8 cellular contexts compared by ENCODE assay signal in genomic region chr7:76340617-76341131, GRCh38. TPM values are rescaled to one million over a fixed set of nuclear protein-coding genes. Genes with fewer than 3 reads are reported as not detected.
DNase-seq lines count a peak whose midpoint lies in the region; ATAC-seq and TF ChIP-seq lines count a peak whose summit lies in the region.

No MANE protein-coding gene starts in this region.

- peaks cover 100% of the 10 kb centered on the region for H3K79me2 ChIP-seq in mammary epithelial cell (ENCODE audit: insufficient read depth, low read length)

- H3K27ac ChIP-seq in mammary epithelial cell (ENCODE audit: insufficient read depth, low read depth, low read length): no peak overlapping the region
- H3K27ac ChIP-seq in adrenal gland: peak overlapping the region in 4 of 5 donors; percentile 60 to 85 (median 77)
- H3K27ac ChIP-seq in right atrium auricular region: peak overlapping the region; percentile 70 to 74
- H3K27ac ChIP-seq in vagina: peak overlapping the region; percentile 67
- no peak overlapping the region for H3K27ac ChIP-seq in suprapubic skin

- no peak overlapping the region for H3K4me3 ChIP-seq in mammary epithelial cell (replicated peaks in 1 of 3; ENCODE audit: insufficient read depth in 1 of 3, low read depth in 2 of 3, low read length in 3 of 3)
- H3K4me3 ChIP-seq in adrenal gland: no peak overlapping the region
- H3K4me3 ChIP-seq in right atrium auricular region: no peak overlapping the region
- no peak overlapping the region for H3K4me3 ChIP-seq in vagina
- no peak overlapping the region for H3K4me3 ChIP-seq in suprapubic skin

- CTCF ChIA-PET in MCF 10A (lab: Yijun Ruan, JAX): interaction anchor here (1.2 to 1.7 kb wide), 2 partner anchors 10 to 23 kb away, joined by 3 to 4 read pairs; no protein-coding TSS in a partner anchor
- CTCF ChIA-PET in mammary epithelial cell (lab: Charles Lee; ENCODE audit: low non-redundant PET): no interaction called here

- no peaks in the 10 kb centered on the region for H3K27me3 ChIP-seq in mammary epithelial cell (ENCODE audit: insufficient read depth, low read length)
- H3K27me3 ChIP-seq in adrenal gland: no peaks in the 10 kb centered on the region
- no peaks in the 10 kb centered on the region for H3K27me3 ChIP-seq in right atrium auricular region
- H3K27me3 ChIP-seq in vagina: no peaks in the 10 kb centered on the region
- no peaks in the 10 kb centered on the region for H3K27me3 ChIP-seq in suprapubic skin

- peaks cover 31% of the 10 kb centered on the region for H4K20me1 ChIP-seq in mammary epithelial cell (ENCODE audit: insufficient read depth, low read length)

- TF ChIP-seq CTCF in MCF 10A (IDR thresholded peaks at IDR 0.05; ENCODE audit: unreplicated experiment) (no peak), mammary epithelial cell (conservative IDR thresholded peaks at IDR 0.05 in 1 of 2, IDR thresholded peaks at IDR 0.05 in 1 of 2; ENCODE audit: extremely low read depth in 1 of 2, insufficient read depth in 1 of 2, low read depth in 1 of 2, low read length in 2 of 2) (no peak), adrenal gland (IDR thresholded peaks at IDR 0.05) (no peak), right atrium auricular region (IDR thresholded peaks at IDR 0.05) (no peak), vagina (IDR thresholded peaks at IDR 0.05) (no peak), suprapubic skin (IDR thresholded peaks at IDR 0.05) (no peak)

- dilution Hi-C loops in mammary epithelial cell (cut with HindIII; ENCODE audit: low sequenced_read_pairs): no loop called here

- DNase-seq in MCF 10A (ENCODE audit: unreplicated experiment): peak; percentile 40
- DNase-seq in mammary epithelial cell: no peak
- DNase-seq in adrenal gland: peak in 1 of 7 donors; percentile 55
- DNase-seq in right atrium auricular region (ENCODE audit: low spot score): no peak
- DNase-seq in vagina (ENCODE audit: extremely low spot score in 2 of 2): no peak
- no peak for DNase-seq in suprapubic skin (ENCODE audit: low spot score in 2 of 2)
- no peak for DNase-seq in NK-92 (lab: John Stamatoyannopoulos, UW; ENCODE audit: unreplicated experiment)

- no peak overlapping the region for H3K4me3 Mint-ChIP-seq in MCF 10A (ENCODE audit: unreplicated experiment)

- no peaks in the 10 kb centered on the region for H3K27me3 Mint-ChIP-seq in MCF 10A (ENCODE audit: insufficient read depth, unreplicated experiment)

- H3K4me1 Mint-ChIP-seq in MCF 10A (ENCODE audit: insufficient read depth, unreplicated experiment): peaks cover 60% of the 10 kb centered on the region

- no peak overlapping the region for H3K4me2 ChIP-seq in mammary epithelial cell (ENCODE audit: insufficient read depth, low read depth, low read length)

- POLR2A ChIA-PET in MCF 10A (lab: Yijun Ruan, JAX): interaction anchor here (0.7 to 4.8 kb wide), 3 partner anchors 14 to 22 kb away, joined by 3 to 33 read pairs (median 3); partner anchors contain the start of gene YWHAG

- in situ Hi-C loops in mammary epithelial cell (cut with MboI; ENCODE audit: low sequenced_read_pairs in 2 of 2): no loop called here

- TF ChIP-seq EP300 in suprapubic skin (IDR thresholded peaks at IDR 0.05): no peak

- H3K9me3 ChIP-seq in mammary epithelial cell (replicated peaks; ENCODE audit: insufficient read depth, low read length): no peaks in the 10 kb centered on the region
- no peaks in the 10 kb centered on the region for H3K9me3 ChIP-seq in adrenal gland (replicated peaks in 1 of 3)
- no peaks in the 10 kb centered on the region for H3K9me3 ChIP-seq in right atrium auricular region
- H3K9me3 ChIP-seq in vagina: no peaks in the 10 kb centered on the region
- H3K9me3 ChIP-seq in suprapubic skin: no peaks in the 10 kb centered on the region

- no TSS peak for BruUV-seq in MCF 10A (replicated peaks; lab: Mats Ljungman, UMichigan)
- BruUV-seq in mammary epithelial cell (replicated peaks; lab: Mats Ljungman, UMichigan): no TSS peak

- H3K4me1 ChIP-seq in mammary epithelial cell (ENCODE audit: insufficient read depth, low read length) (peaks cover 23% of the 10 kb centered on the region), adrenal gland (replicated peaks in 1 of 2) (peaks cover 27 to 60% of the 10 kb centered on the region in 2 donors), right atrium auricular region (peaks cover 0 to 73% of the 10 kb centered on the region in 2 donors), vagina (peaks cover 58% of the 10 kb centered on the region), suprapubic skin (peaks cover 16% of the 10 kb centered on the region)

- TF ChIP-seq POLR2A in adrenal gland (IDR thresholded peaks at IDR 0.05) (peak in 1 of 2 donors; percentile 59), vagina (IDR thresholded peaks at IDR 0.05) (no peak), suprapubic skin (IDR thresholded peaks at IDR 0.05) (no peak)

- intact Hi-C loops in MCF 10A (cut with micrococcal nuclease) (no loop called here), mammary epithelial cell (cut with micrococcal nuclease) (no loop called here), adrenal gland (cut with DNase I) (no loop called here), vagina (cut with DNase I) (no loop called here)

- ATAC-seq in HG02885 (IDR thresholded peaks at IDR 0.05; ENCODE audit: poor library complexity, unreplicated experiment): no peak

- 100% methylated on average over 2 of the region's 3 CpGs for WGBS in mammary epithelial cell (ENCODE audit: low coverage, missing lambda C conversion rate)
- 13 to 59% (median 40%) methylated on average over 1 to 3 of the region's 3 CpGs for whole genome bisulfite sequencing in adrenal gland, 4 donors
- 61% methylated on average over 3 of the region's 3 CpGs for WGBS in suprapubic skin

- H3K9me3 Mint-ChIP-seq in MCF 10A (ENCODE audit: unreplicated experiment): no peaks in the 10 kb centered on the region

- no peak overlapping the region for H3K9ac ChIP-seq in mammary epithelial cell (ENCODE audit: insufficient read depth, low read length)

- H3K36me3 Mint-ChIP-seq in MCF 10A (ENCODE audit: insufficient read depth, unreplicated experiment): peaks cover 63% of the 10 kb centered on the region

- no peak overlapping the region for H2AFZ ChIP-seq in mammary epithelial cell (ENCODE audit: low read depth, low read length)

- H3K27ac Mint-ChIP-seq in MCF 10A (ENCODE audit: low read depth, unreplicated experiment): no peak overlapping the region

- H3K36me3 ChIP-seq in mammary epithelial cell (ENCODE audit: insufficient read depth, low read length) (peaks cover 21% of the 10 kb centered on the region), adrenal gland (replicated peaks in 1 of 2) (peaks cover 0 to 36% of the 10 kb centered on the region in 2 donors), right atrium auricular region (peaks cover 38% of the 10 kb centered on the region), vagina (peaks cover 0 to 21% of the 10 kb centered on the region in 2 donors), suprapubic skin (peaks cover 25% of the 10 kb centered on the region)

RNA-seq across cellular contexts. Expression of gene YWHAG, which starts 18.1 kb away (rescaled TPM):
- total RNA-seq in MCF 10A (2022) (177 and 178 TPM in 2 replicates), mammary epithelial cell (100 to 1,000 TPM; 155 to 227 TPM), adrenal gland (100 to 1,000 TPM in 5 of 8 donors, 10 to 100 TPM in 3; 79.5 to 272 (median 130) TPM), right atrium auricular region (100 to 1,000 TPM; 132 to 153 TPM), vagina (73.2 TPM), suprapubic skin (10 to 100 TPM; 47.4 to 67.6 (median 65.8) TPM)
- polyA plus RNA-seq in mammary epithelial cell (74.1 TPM), adrenal gland (100 to 1,000 TPM in 1 of 3 donors, 10 to 100 TPM in 2; 50.5 to 309 (median 68.6) TPM)
- 151 TPM for polyA minus RNA-seq in mammary epithelial cell

RNA-seq across cellular contexts. Expression of gene HSPB1, which starts 38.2 kb away (rescaled TPM):
- total RNA-seq in MCF 10A (2022) (158 and 198 TPM in 2 replicates), mammary epithelial cell (100 to 1,000 TPM; 523 to 862 TPM), adrenal gland (1,000 to 10,000 TPM in 1 of 8 donors, 100 to 1,000 TPM in 7; 184 to 1,192 (median 768) TPM), right atrium auricular region (1,000 to 10,000 TPM; 1,006 to 1,433 TPM), vagina (3,606 TPM), suprapubic skin (1,000 to 10,000 TPM in 3 of 4 donors, 100 to 1,000 TPM in 1; 981 to 2,288 (median 2,045) TPM)
- polyA plus RNA-seq in mammary epithelial cell (420 TPM), adrenal gland (1,000 to 10,000 TPM in 2 of 3 donors, 10 to 100 TPM in 1; 83.3 to 2,276 (median 1,235) TPM)
- 132 TPM for polyA minus RNA-seq in mammary epithelial cell

Comparison
In these comparisons a context has a peak if more than half of its experiments do, and no peak if none do; other contexts are left out.
1. H3K27ac ChIP-seq: peak in adrenal gland (4 of 5), right atrium auricular region (2 of 2) and vagina (single experiment); none in mammary epithelial cell (single experiment) and suprapubic skin (single experiment).